Comparison of ENCODE assay signal across 18 cellular contexts in the genomic region with DNA sequence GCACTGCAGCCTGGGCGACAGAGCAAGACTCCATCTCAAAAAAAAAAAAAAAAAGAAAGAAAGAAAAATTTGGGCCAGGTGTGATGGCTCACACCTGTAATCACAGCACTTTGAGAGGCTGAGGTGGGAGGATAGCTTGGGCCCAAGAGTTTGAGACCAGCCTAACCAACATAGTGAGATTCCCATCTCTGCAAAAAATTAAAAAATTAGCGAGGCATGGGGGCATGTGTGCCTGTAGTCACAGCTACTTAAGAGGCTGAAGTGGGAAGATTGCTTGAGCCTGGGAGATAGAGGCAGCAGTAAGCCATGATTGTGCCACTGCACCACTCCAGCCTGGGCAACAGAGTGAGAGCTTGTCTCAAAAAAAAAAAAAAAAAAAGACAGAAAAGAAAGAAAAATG. TPM values are rescaled to one million over a fixed set of nuclear protein-coding genes. Genes with fewer than 3 reads are reported as not detected.
A peak's percentile ranks its signal among the peaks of the same experiment; 100 is the strongest.
DNase-seq lines count a peak whose midpoint lies in the region; ATAC-seq and TF ChIP-seq lines count a peak whose summit lies in the region.
"Had no signal": no experiment of that assay in that cellular context is flagged by ENCODE, and none has a peak within 500 bp of the region (broad histone marks: within the 10 kb centered on the region; RNA-seq: fewer than 3 reads in every experiment).

No MANE protein-coding gene starts in this region.

- peaks cover 6% of the 10 kb centered on the region for H3K36me3 Mint-ChIP-seq in CD4-positive, CD25-positive, alpha-beta regulatory T cell
- peaks cover 25% of the 10 kb centered on the region for H3K36me3 Mint-ChIP-seq in effector memory CD8-positive, alpha-beta T cell (ENCODE audit: insufficient read depth)
- peaks cover 39% of the 10 kb centered on the region for H3K36me3 Mint-ChIP-seq in stimulated activated effector memory CD8-positive, alpha-beta T cell treated with anti-CD3 and anti-CD28 coated beads, Interleukin-12 subunit alpha, Interleukin-12 subunit beta, amount 100 ng/mL, for 72 hours

- H3K27ac Mint-ChIP-seq in CD4-positive, CD25-positive, alpha-beta regulatory T cell: peak overlapping the region; percentile 48 to 86 (median 73)
- peak overlapping the region; percentile 77 to 82 for H3K27ac Mint-ChIP-seq in effector memory CD8-positive, alpha-beta T cell
- peak overlapping the region; percentile 45 for H3K27ac Mint-ChIP-seq in stimulated activated effector memory CD8-positive, alpha-beta T cell treated with anti-CD3 and anti-CD28 coated beads, Interleukin-12 subunit alpha, Interleukin-12 subunit beta, amount 100 ng/mL, for 72 hours

- CTCF ChIA-PET in RWPE1 (lab: Yijun Ruan, JAX): interaction anchor here (0.6 kb wide), 1 partner anchor 426 kb away, joined by 3 read pairs; no protein-coding TSS in a partner anchor

- H3K27me3 Mint-ChIP-seq in CD4-positive, CD25-positive, alpha-beta regulatory T cell: peaks cover 19% of the 10 kb centered on the region
- no peaks in the 10 kb centered on the region for H3K27me3 Mint-ChIP-seq in effector memory CD8-positive, alpha-beta T cell

- H3K4me3 ChIP-seq in CD4-positive, CD25-positive, alpha-beta regulatory T cell (ENCODE audit: low read depth, low read length): no peak overlapping the region
- H3K4me3 ChIP-seq: K562 had no signal

- H3K4me1 ChIP-seq in CD4-positive, CD25-positive, alpha-beta regulatory T cell (ENCODE audit: control insufficient read depth, insufficient read depth, low read length, poor library complexity, severe bottlenecking): peaks cover 46% of the 10 kb centered on the region

- H3K9me3 ChIP-seq in CD4-positive, CD25-positive, alpha-beta regulatory T cell (ENCODE audit: control insufficient read depth in 2 of 2, low read length in 2 of 2): no peaks in the 10 kb centered on the region

- no peak for TF ChIP-seq CTCF in RWPE1 (conservative IDR thresholded peaks at IDR 0.05; ENCODE audit: low read depth)

- H3K4me1 Mint-ChIP-seq in CD4-positive, CD25-positive, alpha-beta regulatory T cell: peaks cover 17 to 70% (median 46%) of the 10 kb centered on the region in 4 donors
- peaks cover 43% of the 10 kb centered on the region in 2 donors for H3K4me1 Mint-ChIP-seq in effector memory CD8-positive, alpha-beta T cell (ENCODE audit: low read depth in 2 of 2)
- peaks cover 54% of the 10 kb centered on the region for H3K4me1 Mint-ChIP-seq in stimulated activated effector memory CD8-positive, alpha-beta T cell treated with anti-CD3 and anti-CD28 coated beads, Interleukin-12 subunit alpha, Interleukin-12 subunit beta, amount 100 ng/mL, for 72 hours

- H3K9me3 Mint-ChIP-seq in CD4-positive, CD25-positive, alpha-beta regulatory T cell: peaks cover 0 to 3% (median 0%) of the 10 kb centered on the region in 7 donors
- peaks cover 0 to 2% of the 10 kb centered on the region in 2 donors for H3K9me3 Mint-ChIP-seq in effector memory CD8-positive, alpha-beta T cell
- H3K9me3 Mint-ChIP-seq in stimulated activated effector memory CD8-positive, alpha-beta T cell treated with anti-CD3 and anti-CD28 coated beads, Interleukin-12 subunit alpha, Interleukin-12 subunit beta, amount 100 ng/mL, for 72 hours: no peaks in the 10 kb centered on the region

- peak overlapping the region in 1 of 4 donors; percentile 69 for H3K4me3 Mint-ChIP-seq in CD4-positive, CD25-positive, alpha-beta regulatory T cell
- H3K4me3 Mint-ChIP-seq in effector memory CD8-positive, alpha-beta T cell: no peak overlapping the region
- H3K4me3 Mint-ChIP-seq in stimulated activated effector memory CD8-positive, alpha-beta T cell treated with anti-CD3 and anti-CD28 coated beads, Interleukin-12 subunit alpha, Interleukin-12 subunit beta, amount 100 ng/mL, for 72 hours: no peak overlapping the region

- POLR2A ChIA-PET in RWPE1 (lab: Yijun Ruan, JAX; ENCODE audit: low non-redundant PET): no interaction called here

- no peaks in the 10 kb centered on the region for H3K27me3 ChIP-seq in CD4-positive, CD25-positive, alpha-beta regulatory T cell (ENCODE audit: control insufficient read depth, insufficient read depth, low read length)

- DNase-seq in CD4-positive, CD25-positive, alpha-beta regulatory T cell: no peak
- no peak for DNase-seq in RWPE1 (ENCODE audit: low spot score)
- no peak for DNase-seq in effector memory CD8-positive, alpha-beta T cell
- no peak for DNase-seq in stimulated activated effector memory CD8-positive, alpha-beta T cell treated with anti-CD3 and anti-CD28 coated beads, Interleukin-12 subunit alpha, Interleukin-12 subunit beta, amount 100 ng/mL, for 72 hours (ENCODE audit: low spot score in 2 of 2)
- DNase-seq in NCI-H510A (lab: John Stamatoyannopoulos, UW): no peak
- no peak for DNase-seq in DMS 273 (lab: John Stamatoyannopoulos, UW; ENCODE audit: unreplicated experiment)
- DNase-seq in KG1 (lab: John Stamatoyannopoulos, UW): no peak
- DNase-seq: GF-D8, GOT3, NCI-H187 treated with DMSO at 0.1 percent for 48 hours, NCI-H446 treated with DMSO at 0.1 percent for 48 hours, NCI-H774, SHP77 had no signal

- no peak for ATAC-seq in CD4-positive, CD25-positive, alpha-beta regulatory T cell (ENCODE audit: low read depth in 2 of 2)
- no peak for ATAC-seq in effector memory CD8-positive, alpha-beta T cell (replicated peaks)
- ATAC-seq in stimulated activated effector memory CD8-positive, alpha-beta T cell treated with anti-CD3 and anti-CD28 coated beads, Interleukin-12 subunit alpha, Interleukin-12 subunit beta, amount 100 ng/mL, for 72 hours: no peak
- ATAC-seq in HG02885 (IDR thresholded peaks at IDR 0.05; ENCODE audit: poor library complexity, unreplicated experiment): no peak
- ATAC-seq: K562, Panc1 had no signal

- no peak overlapping the region for H3K27ac ChIP-seq in CD4-positive, CD25-positive, alpha-beta regulatory T cell (ENCODE audit: insufficient read depth, low read length, poor library complexity, severe bottlenecking)
- H3K27ac ChIP-seq in RWPE1: peak overlapping the region; percentile 62; the same call in 1 of the 2 replicates
- H3K27ac ChIP-seq: HL-60 had no signal

- H3K36me3 ChIP-seq in CD4-positive, CD25-positive, alpha-beta regulatory T cell (ENCODE audit: control insufficient read depth, insufficient read depth, low read length): peaks cover 4% of the 10 kb centered on the region

RNA-seq across cellular contexts. Expression of a gene that starts 2.9 kb away (rescaled TPM):
- total RNA-seq in CD4-positive, CD25-positive, alpha-beta regulatory T cell: 76.9 TPM
- 100 to 1,000 TPM; 239 to 346 (median 308) TPM for polyA plus RNA-seq in CD4-positive, CD25-positive, alpha-beta regulatory T cell
- total RNA-seq: A673, K562 had no signal
- polyA plus RNA-seq: K562 had no signal

RNA-seq across cellular contexts. Expression of a gene that starts 4.2 kb away (rescaled TPM):
- total RNA-seq in CD4-positive, CD25-positive, alpha-beta regulatory T cell: 6,542 TPM
- not detected for polyA plus RNA-seq in CD4-positive, CD25-positive, alpha-beta regulatory T cell

RNA-seq across cellular contexts. Expression of a gene that starts 4.5 kb away (rescaled TPM):
- 31.2 TPM for total RNA-seq in CD4-positive, CD25-positive, alpha-beta regulatory T cell
- polyA plus RNA-seq in CD4-positive, CD25-positive, alpha-beta regulatory T cell: 10 to 100 TPM; 65.8 to 83.2 (median 71.7) TPM

RNA-seq across cellular contexts. Expression of a gene that starts 11.4 kb away (rescaled TPM):
- 0.84 TPM for total RNA-seq in CD4-positive, CD25-positive, alpha-beta regulatory T cell
- polyA plus RNA-seq in CD4-positive, CD25-positive, alpha-beta regulatory T cell: under 1 TPM; 0.36 to 0.66 (median 0.44) TPM

RNA-seq across cellular contexts. Expression of a gene that starts 20.1 kb away (rescaled TPM):
- total RNA-seq in CD4-positive, CD25-positive, alpha-beta regulatory T cell: not detected
- under 1 TPM in 1 of 4 donors, not detected in 3; 0.48 TPM for polyA plus RNA-seq in CD4-positive, CD25-positive, alpha-beta regulatory T cell
